1 cellular context compared by ENCODE assay signal in genomic region chr15:98403569-98403968, GRCh38.
TF ChIP-seq lines count a peak whose summit lies in the region.

No MANE protein-coding gene starts in this region.

TF ChIP-seq in HCT116, 20 proteins besides CTCF, POLR2A, EP300 and RAD21 (continued from another document):
- no peak for TF ChIP-seq SIN3A (IDR thresholded peaks at IDR 0.05; ENCODE audit: low read depth)
